8 cellular contexts compared by ENCODE assay signal in the genomic region with DNA sequence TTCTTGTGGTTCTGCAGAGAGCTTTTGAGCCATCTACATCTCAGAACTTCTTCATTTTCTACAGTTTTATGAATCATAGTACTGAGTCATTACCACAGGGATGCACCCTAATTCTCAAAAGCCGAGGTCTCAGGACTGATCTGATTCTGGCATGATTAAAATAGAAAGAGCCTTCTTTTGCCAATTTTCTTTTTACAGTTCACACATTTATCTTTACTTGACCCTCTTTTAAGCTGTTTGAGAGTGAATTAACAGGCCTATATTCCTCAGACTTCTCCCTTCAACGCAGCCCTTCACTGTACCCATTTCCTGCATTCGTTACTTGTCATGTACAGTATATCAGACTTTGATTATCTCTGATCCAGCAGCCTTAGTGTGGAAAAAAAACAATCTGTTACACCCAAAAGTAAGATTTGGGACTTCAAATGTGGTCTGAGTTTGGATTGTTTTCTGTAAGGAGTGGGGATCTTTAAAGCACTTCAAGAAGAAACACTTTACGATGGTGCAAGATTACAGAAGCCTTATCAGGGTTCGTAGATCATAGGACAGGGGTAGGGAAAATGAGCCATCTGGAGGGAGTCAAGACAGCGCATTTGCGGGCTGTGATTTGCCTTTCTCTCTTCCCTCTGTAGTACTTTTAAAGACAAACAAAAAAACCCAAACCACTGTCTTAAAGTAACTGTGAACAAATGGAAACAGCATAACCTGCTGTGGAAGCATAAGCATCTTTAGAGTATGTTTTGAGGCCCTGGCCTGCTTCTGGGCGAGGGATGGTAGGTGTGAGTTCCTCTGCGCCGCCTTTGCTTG. TPM values are rescaled to one million over a fixed set of nuclear protein-coding genes. Genes with fewer than 3 reads are reported as not detected.
DNase-seq lines count a peak whose midpoint lies in the region; ATAC-seq and TF ChIP-seq lines count a peak whose summit lies in the region.

No MANE protein-coding gene starts in this region.

- ATAC-seq in GM21786 (IDR thresholded peaks at IDR 0.05; ENCODE audit: unreplicated experiment): peak; percentile 86
- ATAC-seq in activated naive CD8-positive, alpha-beta T cell treated with anti-CD3 and anti-CD28 coated beads, Interleukin-2, amount 10 ng/mL, durations not matched to agents 7 days and 5 days (ENCODE audit: low read depth): peak; percentile 81
- peak; percentile 82 for ATAC-seq in memory B cell (ENCODE audit: low read depth)

- peaks cover 48% of the 10 kb centered on the region for H3K36me3 Mint-ChIP-seq in activated naive CD8-positive, alpha-beta T cell treated with anti-CD3 and anti-CD28 coated beads, Interleukin-2, amount 10 ng/mL, durations not matched to agents 7 days and 5 days
- peaks cover 18% of the 10 kb centered on the region for H3K36me3 Mint-ChIP-seq in memory B cell

- H3K4me3 Mint-ChIP-seq in activated naive CD8-positive, alpha-beta T cell treated with anti-CD3 and anti-CD28 coated beads, Interleukin-2, amount 10 ng/mL, durations not matched to agents 7 days and 5 days: peak overlapping the region; percentile 57
- H3K4me3 Mint-ChIP-seq in memory B cell: peak overlapping the region; percentile 57

- DNase-seq in GM13977 (ENCODE audit: low spot score): peak; percentile 72
- peak; percentile 88 for DNase-seq in LHCN-M2 (ENCODE audit: low read depth)
- DNase-seq in activated naive CD8-positive, alpha-beta T cell treated with anti-CD3 and anti-CD28 coated beads, Interleukin-2, amount 10 ng/mL, durations not matched to agents 7 days and 5 days: no peak
- no peak for DNase-seq in memory B cell (ENCODE audit: low spot score in 2 of 2)
- no peak for DNase-seq in DMS153 treated with DMSO at 0.1 percent for 48 hours (lab: John Stamatoyannopoulos, UW; ENCODE audit: unreplicated experiment)
- DNase-seq in putamen (ENCODE audit: low spot score): no peak
- DNase-seq in medulla oblongata (ENCODE audit: extremely low spot score): no peak

- TF ChIP-seq CTCF in GM13977 (IDR thresholded peaks at IDR 0.05; ENCODE audit: extremely low read depth, insufficient read depth, missing control alignments): no peak

- H3K9me3 Mint-ChIP-seq in activated naive CD8-positive, alpha-beta T cell treated with anti-CD3 and anti-CD28 coated beads, Interleukin-2, amount 10 ng/mL, durations not matched to agents 7 days and 5 days: no peaks in the 10 kb centered on the region
- H3K9me3 Mint-ChIP-seq in memory B cell: no peaks in the 10 kb centered on the region

- in situ Hi-C loops in GM13977 (cut with MboI; ENCODE audit: low pct_unique_long_range_greater_than_20kb, low sequenced_read_pairs, unreplicated experiment): no loop called here

- H3K4me1 Mint-ChIP-seq in activated naive CD8-positive, alpha-beta T cell treated with anti-CD3 and anti-CD28 coated beads, Interleukin-2, amount 10 ng/mL, durations not matched to agents 7 days and 5 days: peaks cover 46% of the 10 kb centered on the region
- peaks cover 44% of the 10 kb centered on the region for H3K4me1 Mint-ChIP-seq in memory B cell

- H3K27me3 Mint-ChIP-seq in activated naive CD8-positive, alpha-beta T cell treated with anti-CD3 and anti-CD28 coated beads, Interleukin-2, amount 10 ng/mL, durations not matched to agents 7 days and 5 days: no peaks in the 10 kb centered on the region
- no peaks in the 10 kb centered on the region for H3K27me3 Mint-ChIP-seq in memory B cell

- POLR2A ChIA-PET in activated naive CD8-positive, alpha-beta T cell treated with anti-CD3 and anti-CD28 coated beads, Interleukin-2, amount 10 ng/mL, durations not matched to agents 7 days and 5 days (lab: Charles Lee): no interaction called here

- peak overlapping the region; percentile 84 for H3K27ac Mint-ChIP-seq in activated naive CD8-positive, alpha-beta T cell treated with anti-CD3 and anti-CD28 coated beads, Interleukin-2, amount 10 ng/mL, durations not matched to agents 7 days and 5 days
- peak overlapping the region; percentile 94 for H3K27ac Mint-ChIP-seq in memory B cell

RNA-seq across cellular contexts. Expression of gene GPR183, which starts 15.3 kb away (rescaled TPM):
- total RNA-seq in LHCN-M2 (2014; rRNA removed): 0.11 TPM in 1 of 2 replicates, not detected in the other
- 0.07 TPM for polyA plus RNA-seq in LHCN-M2 (2012)
- total RNA-seq in activated naive CD8-positive, alpha-beta T cell treated with anti-CD3 and anti-CD28 coated beads, Interleukin-2, amount 10 ng/mL, durations not matched to agents 7 days and 5 days: 10 to 100 TPM; 36.4 to 44.9 TPM

Comparison
In these comparisons a context has a peak if more than half of its experiments do, and no peak if none do; other contexts are left out.
1. DNase-seq: peak in GM13977 (single experiment) and LHCN-M2 (single experiment); none in activated naive CD8-positive, alpha-beta T cell treated with anti-CD3 and anti-CD28 coated beads, Interleukin-2, amount 10 ng/mL, durations not matched to agents 7 days and 5 days (single experiment), memory B cell (0 of 2), DMS153 treated with DMSO at 0.1 percent for 48 hours (single experiment), putamen (single experiment) and medulla oblongata (single experiment).
2. RNA of gene GPR183, which starts 15.3 kb away (total RNA-seq): 36.4 to 44.9 TPM in activated naive CD8-positive, alpha-beta T cell treated with anti-CD3 and anti-CD28 coated beads, Interleukin-2, amount 10 ng/mL, durations not matched to agents 7 days and 5 days; 0.11 TPM in LHCN-M2; every median in the first group is over 10 times any median in the second.
3. Peak in every context shown above with its lines, with median percentiles within 50 percentile points of each other: ATAC-seq.